ENCODE assay signal across 13 cellular contexts in genomic region chr12:64650762-64651161, GRCh38. TPM values are rescaled to one million over a fixed set of nuclear protein-coding genes. Genes with fewer than 3 reads are reported as not detected.
DNase-seq lines count a peak whose midpoint lies in the region; ATAC-seq and TF ChIP-seq lines count a peak whose summit lies in the region.
"Had no signal": no experiment of that assay in that cellular context is flagged by ENCODE, and none has a peak within 500 bp of the region (broad histone marks: within the 10 kb centered on the region; RNA-seq: fewer than 3 reads in every experiment).

No MANE protein-coding gene starts in this region.

- TF ChIP-seq CTCF in VCaP (conservative IDR thresholded peaks at IDR 0.05): no peak
- no peak for TF ChIP-seq CTCF in right atrium auricular region (IDR thresholded peaks at IDR 0.05)

- no peak for DNase-seq in activated naive CD4-positive, alpha-beta T cell treated with anti-CD3 and anti-CD28 coated beads for 36 hours
- DNase-seq in activated naive CD4-positive, alpha-beta T cell treated with anti-CD3 and anti-CD28 coated beads, Interleukin-2, amount 50 U/mL, for 72 hours (ENCODE audit: low spot score in 2 of 2): no peak
- DNase-seq in right atrium auricular region (ENCODE audit: low spot score): no peak
- DNase-seq in DMS79 (lab: John Stamatoyannopoulos, UW): no peak
- DNase-seq in activated CD4-positive, CD25-positive, alpha-beta regulatory T cell treated with anti-CD3 and anti-CD28 coated beads, Interleukin-2, amount 50 U/mL, for 72 hours: no peak
- DNase-seq: activated CD4-positive, alpha-beta T cell treated with anti-CD3 and anti-CD28 coated beads, Interleukin-2, amount 10 ng/mL, durations not matched to agents 24 days and 14 days; effector memory CD4-positive, alpha-beta T cell; NCI-H510A; stimulated activated CD4-positive, alpha-beta T cell treated with anti-CD3 and anti-CD28 coated beads, Interleukin-15, amount 100 ng/mL, for 24 hours had no signal

- no peak overlapping the region for H3K4me3 Mint-ChIP-seq in activated naive CD4-positive, alpha-beta T cell treated with anti-CD3 and anti-CD28 coated beads for 36 hours
- H3K4me3 Mint-ChIP-seq in stimulated activated memory B cell treated with anti-CD40 and anti-IgM and Interleukin-4, amounts not matched to agents 10 μg/mL and 1 μg/mL and 100 μg/mL, for 72 hours: no peak overlapping the region
- H3K4me3 Mint-ChIP-seq: activated CD4-positive, alpha-beta T cell treated with anti-CD3 and anti-CD28 coated beads, Interleukin-2, amount 10 ng/mL, durations not matched to agents 24 days and 14 days had no signal

- H3K4me3 ChIP-seq in right atrium auricular region: no peak overlapping the region
- H3K4me3 ChIP-seq: SK-N-MC had no signal

- H3K27ac Mint-ChIP-seq in activated naive CD4-positive, alpha-beta T cell treated with anti-CD3 and anti-CD28 coated beads for 36 hours: peak overlapping the region; percentile 21
- peak overlapping the region in 1 of 2 donors; percentile 74 for H3K27ac Mint-ChIP-seq in activated naive CD4-positive, alpha-beta T cell treated with anti-CD3 and anti-CD28 coated beads, Interleukin-2, amount 50 U/mL, for 72 hours
- peak overlapping the region; percentile 51 for H3K27ac Mint-ChIP-seq in stimulated activated memory B cell treated with anti-CD40 and anti-IgM and Interleukin-4, amounts not matched to agents 10 μg/mL and 1 μg/mL and 100 μg/mL, for 72 hours
- H3K27ac Mint-ChIP-seq: activated CD4-positive, alpha-beta T cell treated with anti-CD3 and anti-CD28 coated beads, Interleukin-2, amount 10 ng/mL, durations not matched to agents 24 days and 14 days had no signal

- H3K27me3 Mint-ChIP-seq in activated naive CD4-positive, alpha-beta T cell treated with anti-CD3 and anti-CD28 coated beads for 36 hours (ENCODE audit: low read depth): no peaks in the 10 kb centered on the region
- H3K27me3 Mint-ChIP-seq in stimulated activated memory B cell treated with anti-CD40 and anti-IgM and Interleukin-4, amounts not matched to agents 10 μg/mL and 1 μg/mL and 100 μg/mL, for 72 hours: no peaks in the 10 kb centered on the region
- H3K27me3 Mint-ChIP-seq: activated CD4-positive, alpha-beta T cell treated with anti-CD3 and anti-CD28 coated beads, Interleukin-2, amount 10 ng/mL, durations not matched to agents 24 days and 14 days had no signal

- no peaks in the 10 kb centered on the region for H3K9me3 ChIP-seq in right atrium auricular region

- H3K27me3 ChIP-seq in right atrium auricular region: no peaks in the 10 kb centered on the region

- no peaks in the 10 kb centered on the region for H3K9me3 Mint-ChIP-seq in activated naive CD4-positive, alpha-beta T cell treated with anti-CD3 and anti-CD28 coated beads for 36 hours
- no peaks in the 10 kb centered on the region for H3K9me3 Mint-ChIP-seq in activated naive CD4-positive, alpha-beta T cell treated with anti-CD3 and anti-CD28 coated beads, Interleukin-2, amount 50 U/mL, for 72 hours
- H3K9me3 Mint-ChIP-seq in stimulated activated memory B cell treated with anti-CD40 and anti-IgM and Interleukin-4, amounts not matched to agents 10 μg/mL and 1 μg/mL and 100 μg/mL, for 72 hours: no peaks in the 10 kb centered on the region
- H3K9me3 Mint-ChIP-seq: activated CD4-positive, alpha-beta T cell treated with anti-CD3 and anti-CD28 coated beads, Interleukin-2, amount 10 ng/mL, durations not matched to agents 24 days and 14 days had no signal

- peaks cover 75% of the 10 kb centered on the region for H3K4me1 Mint-ChIP-seq in activated naive CD4-positive, alpha-beta T cell treated with anti-CD3 and anti-CD28 coated beads for 36 hours (ENCODE audit: low read depth)
- peaks cover 71% of the 10 kb centered on the region for H3K4me1 Mint-ChIP-seq in stimulated activated memory B cell treated with anti-CD40 and anti-IgM and Interleukin-4, amounts not matched to agents 10 μg/mL and 1 μg/mL and 100 μg/mL, for 72 hours

- CTCF ChIA-PET in activated naive CD4-positive, alpha-beta T cell treated with anti-CD3 and anti-CD28 coated beads for 36 hours (lab: Charles Lee): interaction anchor here (1.9 kb wide), 1 partner anchor 101 kb away, joined by 8 read pairs; no protein-coding TSS in a partner anchor

- intact Hi-C loops in activated naive CD4-positive, alpha-beta T cell treated with anti-CD3 and anti-CD28 coated beads for 36 hours (cut with micrococcal nuclease): no loop called here

- H3K27ac ChIP-seq in VCaP (peak overlapping the region; percentile 95), right atrium auricular region (peak overlapping the region; percentile 70 to 71)
- H3K27ac ChIP-seq: SK-N-MC had no signal

- H3K36me3 Mint-ChIP-seq in activated naive CD4-positive, alpha-beta T cell treated with anti-CD3 and anti-CD28 coated beads for 36 hours (ENCODE audit: low read depth): peaks cover 3% of the 10 kb centered on the region
- H3K36me3 Mint-ChIP-seq in activated naive CD4-positive, alpha-beta T cell treated with anti-CD3 and anti-CD28 coated beads, Interleukin-2, amount 50 U/mL, for 72 hours: no peaks in the 10 kb centered on the region
- peaks cover 16% of the 10 kb centered on the region for H3K36me3 Mint-ChIP-seq in stimulated activated memory B cell treated with anti-CD40 and anti-IgM and Interleukin-4, amounts not matched to agents 10 μg/mL and 1 μg/mL and 100 μg/mL, for 72 hours

- H3K4me1 ChIP-seq in right atrium auricular region: peaks cover 0 to 54% of the 10 kb centered on the region in 2 donors

- no peak for ATAC-seq in activated naive CD4-positive, alpha-beta T cell treated with anti-CD3 and anti-CD28 coated beads, Interleukin-2, amount 50 U/mL, for 72 hours
- ATAC-seq in stimulated activated memory B cell treated with anti-CD40 and anti-IgM and Interleukin-4, amounts not matched to agents 10 μg/mL and 1 μg/mL and 100 μg/mL, for 72 hours: no peak
- no peak for ATAC-seq in GM21717 (IDR thresholded peaks at IDR 0.05; ENCODE audit: unreplicated experiment)

- H3K36me3 ChIP-seq in right atrium auricular region: no peaks in the 10 kb centered on the region

RNA-seq across cellular contexts. Expression of gene RASSF3, which starts 40.5 kb away (rescaled TPM):
- total RNA-seq in activated naive CD4-positive, alpha-beta T cell treated with anti-CD3 and anti-CD28 coated beads for 36 hours: 10 to 100 TPM; 39.4 to 43.8 TPM
- total RNA-seq in activated naive CD4-positive, alpha-beta T cell treated with anti-CD3 and anti-CD28 coated beads, Interleukin-2, amount 50 U/mL, for 72 hours: 10 to 100 TPM; 23.4 to 36.0 TPM
- 10 to 100 TPM; 55.4 to 88.4 TPM for total RNA-seq in right atrium auricular region
